In genomic region chr14:85534914-85535313, GRCh38 we compare ENCODE assay signal across 10 cellular contexts. TPM values are rescaled to one million over a fixed set of nuclear protein-coding genes. Genes with fewer than 3 reads are reported as not detected.
A peak's percentile ranks its signal among the peaks of the same experiment; 100 is the strongest.
DNase-seq lines count a peak whose midpoint lies in the region; ATAC-seq and TF ChIP-seq lines count a peak whose summit lies in the region.
"Had no signal": no experiment of that assay in that cellular context is flagged by ENCODE, and none has a peak within 500 bp of the region (broad histone marks: within the 10 kb centered on the region; RNA-seq: fewer than 3 reads in every experiment).

No MANE protein-coding gene starts in this region.

- no peak for TF ChIP-seq CTCF in fibroblast of villous mesenchyme (IDR thresholded peaks at IDR 0.05; ENCODE audit: insufficient read depth, low read depth, low read length)
- no peak for TF ChIP-seq CTCF in psoas muscle (IDR thresholded peaks at IDR 0.05)

- H3K27me3 Mint-ChIP-seq in activated T-helper 1 cell treated with anti-CD3 and anti-CD28 coated beads, Interleukin-12 subunit alpha, Interleukin-12 subunit beta, Interleukin-2, Interleukin-4 antibody, amounts not matched to agents 30 ng/mL and 10 ng/mL and 1 ng/mL, durations not matched to agents 14 hours and 24 hours and 36 hours (ENCODE audit: insufficient read depth) = peaks cover 51% of the 10 kb centered on the region

- DNase-seq in ELR (ENCODE audit: low read depth) (peak; percentile 37), SJCRH30 (peak; percentile 21 to 53), fibroblast of villous mesenchyme (ENCODE audit: low read depth) (peak; percentile 21), psoas muscle (no peak), MV-4-11 (lab: John Stamatoyannopoulos, UW) (no peak), SIG-M5 (lab: John Stamatoyannopoulos, UW) (no peak), hippocampal formation (lab: John Stamatoyannopoulos, UW) (no peak)
- no peak for DNase-seq in activated T-helper 1 cell treated with anti-CD3 and anti-CD28 coated beads, Interleukin-12 subunit alpha, Interleukin-12 subunit beta, Interleukin-2, Interleukin-4 antibody, amounts not matched to agents 30 ng/mL and 10 ng/mL and 1 ng/mL, durations not matched to agents 14 hours and 24 hours and 36 hours (ENCODE audit: low spot score)
- DNase-seq: DMS153, T-helper 17 cell had no signal

- intact Hi-C loops in psoas muscle (cut with DNase I) = loop anchor here (5.0 to 10.0 kb wide), 6 partner anchors 37 to 1530 kb away; no protein-coding TSS in a partner anchor
- intact Hi-C loops in activated T-helper 1 cell treated with anti-CD3 and anti-CD28 coated beads, Interleukin-12 subunit alpha, Interleukin-12 subunit beta, Interleukin-2, Interleukin-4 antibody, amounts not matched to agents 30 ng/mL and 10 ng/mL and 1 ng/mL, durations not matched to agents 14 hours and 24 hours and 36 hours (cut with micrococcal nuclease) = no loop called here

- H3K9me3 ChIP-seq in SJCRH30 (replicated peaks) (no peaks in the 10 kb centered on the region), psoas muscle (no peaks in the 10 kb centered on the region)

- peaks cover 10% of the 10 kb centered on the region for H3K4me1 Mint-ChIP-seq in activated T-helper 1 cell treated with anti-CD3 and anti-CD28 coated beads, Interleukin-12 subunit alpha, Interleukin-12 subunit beta, Interleukin-2, Interleukin-4 antibody, amounts not matched to agents 30 ng/mL and 10 ng/mL and 1 ng/mL, durations not matched to agents 14 hours and 24 hours and 36 hours (ENCODE audit: low read depth)

- peak overlapping the region; percentile 96 for H3K4me3 ChIP-seq in SJCRH30
- H3K4me3 ChIP-seq in fibroblast of villous mesenchyme (ENCODE audit: low read depth, low read length) = peak overlapping the region; percentile 87
- H3K4me3 ChIP-seq in psoas muscle = peak overlapping the region; percentile 77

- H3K27ac ChIP-seq in SJCRH30 = peak overlapping the region; percentile 89; the same call in 1 of the 2 replicates
- peak overlapping the region; percentile 83 for H3K27ac ChIP-seq in psoas muscle

- no peaks in the 10 kb centered on the region for H3K9me3 Mint-ChIP-seq in activated T-helper 1 cell treated with anti-CD3 and anti-CD28 coated beads, Interleukin-12 subunit alpha, Interleukin-12 subunit beta, Interleukin-2, Interleukin-4 antibody, amounts not matched to agents 30 ng/mL and 10 ng/mL and 1 ng/mL, durations not matched to agents 14 hours and 24 hours and 36 hours

- 28 to 43% (median 30%) methylated on average over 8 of the region's 8 CpGs for WGBS in psoas muscle, 3 donors

- no peak for ATAC-seq in psoas muscle
- ATAC-seq: T-helper 17 cell had no signal

- H3K27ac Mint-ChIP-seq in activated T-helper 1 cell treated with anti-CD3 and anti-CD28 coated beads, Interleukin-12 subunit alpha, Interleukin-12 subunit beta, Interleukin-2, Interleukin-4 antibody, amounts not matched to agents 30 ng/mL and 10 ng/mL and 1 ng/mL, durations not matched to agents 14 hours and 24 hours and 36 hours = no peak overlapping the region
- H3K27ac Mint-ChIP-seq: T-helper 17 cell had no signal

- H3K4me1 ChIP-seq in SJCRH30 (peaks cover 14% of the 10 kb centered on the region), psoas muscle (no peaks in the 10 kb centered on the region)

- no peak overlapping the region for H3K4me3 Mint-ChIP-seq in activated T-helper 1 cell treated with anti-CD3 and anti-CD28 coated beads, Interleukin-12 subunit alpha, Interleukin-12 subunit beta, Interleukin-2, Interleukin-4 antibody, amounts not matched to agents 30 ng/mL and 10 ng/mL and 1 ng/mL, durations not matched to agents 14 hours and 24 hours and 36 hours
- H3K4me3 Mint-ChIP-seq: T-helper 17 cell had no signal

- H3K36me3 Mint-ChIP-seq in activated T-helper 1 cell treated with anti-CD3 and anti-CD28 coated beads, Interleukin-12 subunit alpha, Interleukin-12 subunit beta, Interleukin-2, Interleukin-4 antibody, amounts not matched to agents 30 ng/mL and 10 ng/mL and 1 ng/mL, durations not matched to agents 14 hours and 24 hours and 36 hours (ENCODE audit: low read depth) = no peaks in the 10 kb centered on the region

- no peaks in the 10 kb centered on the region for H3K27me3 ChIP-seq in SJCRH30
- H3K27me3 ChIP-seq in psoas muscle (ENCODE audit: insufficient read depth in 3 of 3, low read length in 2 of 3) = peaks cover 0 to 41% (median 6%) of the 10 kb centered on the region in 3 donors

- H3K36me3 ChIP-seq in SJCRH30 (no peaks in the 10 kb centered on the region; the same call in 1 of the 2 replicates), psoas muscle (ENCODE audit: insufficient read depth in 1 of 2, low read depth in 1 of 2) (no peaks in the 10 kb centered on the region)

RNA-seq across cellular contexts. Expression of gene FLRT2, which starts 5.0 kb away (rescaled TPM):
- 22.7 and 23.5 TPM in 2 replicates for total RNA-seq in SJCRH30 (2014; rRNA removed; shearing (Covaris generic))
- 12.9 and 14.7 TPM in 2 replicates for total RNA-seq in fibroblast of villous mesenchyme
- total RNA-seq in psoas muscle = 10 to 100 TPM in 1 of 4 donors, 1 to 10 TPM in 3; 2.4 to 10.2 (median 7.0) TPM
- 1 to 10 TPM; 1.3 to 2.4 (median 1.5) TPM for polyA plus RNA-seq in psoas muscle
- total RNA-seq in activated T-helper 1 cell treated with anti-CD3 and anti-CD28 coated beads, Interleukin-12 subunit alpha, Interleukin-12 subunit beta, Interleukin-2, Interleukin-4 antibody, amounts not matched to agents 30 ng/mL and 10 ng/mL and 1 ng/mL, durations not matched to agents 14 hours and 24 hours and 36 hours = not detected in 2 replicates
- total RNA-seq: T-helper 17 cell had no signal

Comparison
In these comparisons a context has a peak if more than half of its experiments do, and no peak if none do; other contexts are left out.
1. DNase-seq: peak in ELR (single experiment), SJCRH30 (2 of 2) and fibroblast of villous mesenchyme (single experiment); none in psoas muscle (0 of 2), MV-4-11 (single experiment), SIG-M5 (single experiment), activated T-helper 1 cell treated with anti-CD3 and anti-CD28 coated beads, Interleukin-12 subunit alpha, Interleukin-12 subunit beta, Interleukin-2, Interleukin-4 antibody, amounts not matched to agents 30 ng/mL and 10 ng/mL and 1 ng/mL, durations not matched to agents 14 hours and 24 hours and 36 hours (single experiment) and hippocampal formation (0 of 2).
2. Peak in every context shown above with its lines, with median percentiles within 50 percentile points of each other: H3K4me3 ChIP-seq.